Comparison of ENCODE assay signal across 9 cellular contexts in genomic region chr11:33016654-33017053, GRCh38. TPM values are rescaled to one million over a fixed set of nuclear protein-coding genes. Genes with fewer than 3 reads are reported as not detected.
DNase-seq lines count a peak whose midpoint lies in the region; ATAC-seq and TF ChIP-seq lines count a peak whose summit lies in the region.
"Had no signal": no experiment of that assay in that cellular context is flagged by ENCODE, and none has a peak within 500 bp of the region (broad histone marks: within the 10 kb centered on the region; RNA-seq: fewer than 3 reads in every experiment).

No MANE protein-coding gene starts in this region.

- H3K36me3 ChIP-seq in left lung, result no peaks in the 10 kb centered on the region

- H3K4me1 ChIP-seq in left lung, result peaks cover 6 to 17% of the 10 kb centered on the region in 2 donors

- H3K27me3 Mint-ChIP-seq in activated CD8-positive, alpha-beta memory T cell treated with anti-CD3 and anti-CD28 coated beads, Interleukin-2, amount 10 ng/mL, durations not matched to agents 7 days and 5 days, result peaks cover 52% of the 10 kb centered on the region
- peaks cover 32% of the 10 kb centered on the region for H3K27me3 Mint-ChIP-seq in activated naive CD8-positive, alpha-beta T cell treated with anti-CD3 and anti-CD28 coated beads, Interleukin-2, amount 10 ng/mL, durations not matched to agents 7 days and 5 days

- peak overlapping the region; percentile 42 to 54 for H3K4me3 ChIP-seq in left lung

- CTCF ChIA-PET in activated CD8-positive, alpha-beta memory T cell treated with anti-CD3 and anti-CD28 coated beads, Interleukin-2, amount 10 ng/mL, durations not matched to agents 7 days and 5 days (lab: Charles Lee), result interaction anchor here (1.0 to 2.6 kb wide), 6 partner anchors 15 to 49 kb away, joined by 3 to 15 read pairs (median 4); partner anchors contain the start of gene TCP11L1

- H3K27me3 ChIP-seq in left lung, result peaks cover 0 to 42% of the 10 kb centered on the region in 2 donors

- peak overlapping the region; percentile 66 for H3K4me3 Mint-ChIP-seq in activated CD8-positive, alpha-beta memory T cell treated with anti-CD3 and anti-CD28 coated beads, Interleukin-2, amount 10 ng/mL, durations not matched to agents 7 days and 5 days
- H3K4me3 Mint-ChIP-seq in activated naive CD8-positive, alpha-beta T cell treated with anti-CD3 and anti-CD28 coated beads, Interleukin-2, amount 10 ng/mL, durations not matched to agents 7 days and 5 days, result peak overlapping the region; percentile 67

- no peak overlapping the region for H3K27ac Mint-ChIP-seq in activated CD8-positive, alpha-beta memory T cell treated with anti-CD3 and anti-CD28 coated beads, Interleukin-2, amount 10 ng/mL, durations not matched to agents 7 days and 5 days
- H3K27ac Mint-ChIP-seq in activated naive CD8-positive, alpha-beta T cell treated with anti-CD3 and anti-CD28 coated beads, Interleukin-2, amount 10 ng/mL, durations not matched to agents 7 days and 5 days, result no peak overlapping the region

- no peak for ATAC-seq in activated CD8-positive, alpha-beta memory T cell treated with anti-CD3 and anti-CD28 coated beads, Interleukin-2, amount 10 ng/mL, durations not matched to agents 7 days and 5 days
- ATAC-seq in activated naive CD8-positive, alpha-beta T cell treated with anti-CD3 and anti-CD28 coated beads, Interleukin-2, amount 10 ng/mL, durations not matched to agents 7 days and 5 days (ENCODE audit: low read depth), result no peak
- ATAC-seq in left lung, result no peak
- ATAC-seq in HG03045 (IDR thresholded peaks at IDR 0.05; ENCODE audit: unreplicated experiment), result no peak

- H3K27ac ChIP-seq in left lung (no peak overlapping the region), substantia nigra (ENCODE audit: low read depth, low read length, poor library complexity, severe bottlenecking) (peak overlapping the region; percentile 59)

- H3K36me3 Mint-ChIP-seq in activated CD8-positive, alpha-beta memory T cell treated with anti-CD3 and anti-CD28 coated beads, Interleukin-2, amount 10 ng/mL, durations not matched to agents 7 days and 5 days, result peaks cover 9% of the 10 kb centered on the region
- no peaks in the 10 kb centered on the region for H3K36me3 Mint-ChIP-seq in activated naive CD8-positive, alpha-beta T cell treated with anti-CD3 and anti-CD28 coated beads, Interleukin-2, amount 10 ng/mL, durations not matched to agents 7 days and 5 days

- H3K9me3 ChIP-seq in left lung, result no peaks in the 10 kb centered on the region

- no peak for TF ChIP-seq CTCF in left lung (IDR thresholded peaks at IDR 0.05)

- no peak for DNase-seq in activated CD8-positive, alpha-beta memory T cell treated with anti-CD3 and anti-CD28 coated beads, Interleukin-2, amount 10 ng/mL, durations not matched to agents 7 days and 5 days
- no peak for DNase-seq in activated CD8-positive, alpha-beta memory T cell treated with anti-CD3 and anti-CD28 coated beads, Interleukin-2, amount 50 U/mL, for 48 hours
- no peak for DNase-seq in activated naive CD8-positive, alpha-beta T cell treated with anti-CD3 and anti-CD28 coated beads, Interleukin-2, amount 10 ng/mL, durations not matched to agents 7 days and 5 days
- DNase-seq in left lung (no peak), substantia nigra (lab: John Stamatoyannopoulos, UW) (no peak), amniotic stem cell (lab: John Stamatoyannopoulos, UW) (no peak), HPDE6-E6E7 (ENCODE audit: extremely low spot score) (no peak)
- DNase-seq: NCI-H524 treated with DMSO at 0.1 percent for 48 hours had no signal

- POLR2A ChIA-PET in activated naive CD8-positive, alpha-beta T cell treated with anti-CD3 and anti-CD28 coated beads, Interleukin-2, amount 10 ng/mL, durations not matched to agents 7 days and 5 days (lab: Charles Lee), result interaction anchor here (1.1 to 2.6 kb wide), 3 partner anchors 8 to 23 kb away, joined by 3 to 17 read pairs (median 3); partner anchors contain the start of gene TCP11L1

- intact Hi-C loops in left lung (cut with DNase I), result no loop called here

- H3K4me1 Mint-ChIP-seq in activated CD8-positive, alpha-beta memory T cell treated with anti-CD3 and anti-CD28 coated beads, Interleukin-2, amount 10 ng/mL, durations not matched to agents 7 days and 5 days, result peaks cover 16% of the 10 kb centered on the region
- peaks cover 12% of the 10 kb centered on the region for H3K4me1 Mint-ChIP-seq in activated naive CD8-positive, alpha-beta T cell treated with anti-CD3 and anti-CD28 coated beads, Interleukin-2, amount 10 ng/mL, durations not matched to agents 7 days and 5 days

- H3K9me3 Mint-ChIP-seq in activated CD8-positive, alpha-beta memory T cell treated with anti-CD3 and anti-CD28 coated beads, Interleukin-2, amount 10 ng/mL, durations not matched to agents 7 days and 5 days (ENCODE audit: low read depth), result no peaks in the 10 kb centered on the region
- no peaks in the 10 kb centered on the region for H3K9me3 Mint-ChIP-seq in activated naive CD8-positive, alpha-beta T cell treated with anti-CD3 and anti-CD28 coated beads, Interleukin-2, amount 10 ng/mL, durations not matched to agents 7 days and 5 days

RNA-seq across cellular contexts. Expression of gene DEPDC7, which starts 1.0 kb away (rescaled TPM):
- total RNA-seq in activated CD8-positive, alpha-beta memory T cell treated with anti-CD3 and anti-CD28 coated beads, Interleukin-2, amount 10 ng/mL, durations not matched to agents 7 days and 5 days, result 1 to 10 TPM; 1.6 to 2.3 TPM
- total RNA-seq in activated naive CD8-positive, alpha-beta T cell treated with anti-CD3 and anti-CD28 coated beads, Interleukin-2, amount 10 ng/mL, durations not matched to agents 7 days and 5 days, result 1 to 10 TPM; 2.7 to 3.6 TPM
- total RNA-seq in left lung, result 1 to 10 TPM; 1.2 to 1.7 TPM

RNA-seq across cellular contexts. Expression of gene TCP11L1, which starts 22.7 kb away (rescaled TPM):
- 10 to 100 TPM; 19.1 to 20.9 TPM for total RNA-seq in activated CD8-positive, alpha-beta memory T cell treated with anti-CD3 and anti-CD28 coated beads, Interleukin-2, amount 10 ng/mL, durations not matched to agents 7 days and 5 days
- total RNA-seq in activated naive CD8-positive, alpha-beta T cell treated with anti-CD3 and anti-CD28 coated beads, Interleukin-2, amount 10 ng/mL, durations not matched to agents 7 days and 5 days, result 10 to 100 TPM; 21.2 to 21.5 TPM
- 10 to 100 TPM; 15.6 to 25.9 TPM for total RNA-seq in left lung
